ENCODE assay signal across 25 cellular contexts in genomic region chr1:177307771-177308170, GRCh38.
DNase-seq lines count a peak whose midpoint lies in the region; ATAC-seq, FAIRE-seq and TF ChIP-seq lines count a peak whose summit lies in the region.
"Had no signal": no experiment of that assay in that cellular context is flagged by ENCODE, and none has a peak within 500 bp of the region (broad histone marks: within the 10 kb centered on the region; RNA-seq: fewer than 3 reads in every experiment).

No MANE protein-coding gene starts in this region.

- no peaks in the 10 kb centered on the region for H3K36me3 Mint-ChIP-seq in activated T-cell treated with anti-CD3 and anti-CD28 coated beads, Interleukin-2, amount 50 U/mL, for 24 hours (ENCODE audit: low read depth)
- H3K36me3 Mint-ChIP-seq: CD8-positive, alpha-beta T cell; memory B cell had no signal

- no peaks in the 10 kb centered on the region for H3K27me3 ChIP-seq in bronchial epithelial cell (ENCODE audit: control insufficient read depth, insufficient read depth, low read length)
- H3K27me3 ChIP-seq: pancreas had no signal

- no peak for TF ChIP-seq CTCF in bronchial epithelial cell (IDR thresholded peaks at IDR 0.05; ENCODE audit: insufficient read depth, low read length, severe bottlenecking)
- no peak for TF ChIP-seq CTCF in foreskin fibroblast (IDR thresholded peaks at IDR 0.05; ENCODE audit: low read depth, low read length)

- DNase-seq in HCEC 1CT (peak; percentile 48), bronchial epithelial cell (ENCODE audit: low read depth) (peak; percentile 91), foreskin fibroblast (peak; percentile 41 to 60), NCI-H446 treated with DMSO at 0.1 percent for 48 hours (lab: John Stamatoyannopoulos, UW) (no peak)
- no peak for DNase-seq in activated T-cell treated with anti-CD3 and anti-CD28 coated beads, Interleukin-2, amount 50 U/mL, for 24 hours
- DNase-seq: activated CD4-positive, alpha-beta memory T cell treated with anti-CD3 and anti-CD28 coated beads, Interleukin-2, amount 10 ng/mL, durations not matched to agents 7 days and 5 days; activated CD4-positive, CD25-positive, alpha-beta regulatory T cell; amniotic stem cell; CD8-positive, alpha-beta T cell; esophagus squamous epithelium; H7; islet precursor cell; naive thymus-derived CD4-positive, alpha-beta T cell; NCI-H1092 treated with DMSO at 0.1 percent for 48 hours; NCI-H2081 treated with DMSO at 0.1 percent for 48 hours; NCI-H510A treated with DMSO at 0.1 percent for 48 hours; pancreas; right cardiac atrium; SK-N-SH had no signal

- H3K27ac Mint-ChIP-seq in activated T-cell treated with anti-CD3 and anti-CD28 coated beads, Interleukin-2, amount 50 U/mL, for 24 hours, result no peak overlapping the region
- H3K27ac Mint-ChIP-seq: activated CD4-positive, alpha-beta memory T cell treated with anti-CD3 and anti-CD28 coated beads, Interleukin-2, amount 10 ng/mL, durations not matched to agents 7 days and 5 days; CD8-positive, alpha-beta T cell; memory B cell; naive thymus-derived CD4-positive, alpha-beta T cell; T-helper 2 cell treated with Interferon-gamma antibody and Interleukin-4, amounts not matched to agents 5 μg/mL and 100 μg/mL, for 36 hours had no signal

- no peak overlapping the region for H3K4me3 Mint-ChIP-seq in activated T-cell treated with anti-CD3 and anti-CD28 coated beads, Interleukin-2, amount 50 U/mL, for 24 hours
- H3K4me3 Mint-ChIP-seq: activated CD4-positive, alpha-beta memory T cell treated with anti-CD3 and anti-CD28 coated beads, Interleukin-2, amount 10 ng/mL, durations not matched to agents 7 days and 5 days; CD8-positive, alpha-beta T cell; central memory CD8-positive, alpha-beta T cell; memory B cell; naive thymus-derived CD4-positive, alpha-beta T cell; T-helper 2 cell treated with Interferon-gamma antibody and Interleukin-4, amounts not matched to agents 5 μg/mL and 100 μg/mL, for 36 hours had no signal

- no peaks in the 10 kb centered on the region for H3K4me1 Mint-ChIP-seq in activated T-cell treated with anti-CD3 and anti-CD28 coated beads, Interleukin-2, amount 50 U/mL, for 24 hours (ENCODE audit: low read depth)
- H3K4me1 Mint-ChIP-seq: activated CD4-positive, alpha-beta memory T cell treated with anti-CD3 and anti-CD28 coated beads, Interleukin-2, amount 10 ng/mL, durations not matched to agents 7 days and 5 days; central memory CD8-positive, alpha-beta T cell; memory B cell; naive thymus-derived CD4-positive, alpha-beta T cell had no signal

- no peak for ATAC-seq in GM18519 (IDR thresholded peaks at IDR 0.05; ENCODE audit: low FRiP score, unreplicated experiment)
- ATAC-seq: CD8-positive, alpha-beta T cell; naive thymus-derived CD4-positive, alpha-beta T cell; pancreas; right cardiac atrium had no signal

- H3K4me3 ChIP-seq in bronchial epithelial cell (ENCODE audit: low read depth, low read length), result no peak overlapping the region
- no peak overlapping the region for H3K4me3 ChIP-seq in foreskin fibroblast (ENCODE audit: low read depth in 1 of 2, low read length in 2 of 2)
- H3K4me3 ChIP-seq: esophagus squamous epithelium, hepatocyte, pancreas had no signal

- no peaks in the 10 kb centered on the region for H3K36me3 ChIP-seq in bronchial epithelial cell (ENCODE audit: control insufficient read depth, insufficient read depth, low read length)
- H3K36me3 ChIP-seq: esophagus squamous epithelium, pancreas had no signal

- no peaks in the 10 kb centered on the region for H3K9me3 Mint-ChIP-seq in activated T-cell treated with anti-CD3 and anti-CD28 coated beads, Interleukin-2, amount 50 U/mL, for 24 hours
- H3K9me3 Mint-ChIP-seq: activated CD4-positive, alpha-beta memory T cell treated with anti-CD3 and anti-CD28 coated beads, Interleukin-2, amount 10 ng/mL, durations not matched to agents 7 days and 5 days; CD8-positive, alpha-beta T cell; memory B cell; T-helper 2 cell treated with Interferon-gamma antibody and Interleukin-4, amounts not matched to agents 5 μg/mL and 100 μg/mL, for 36 hours had no signal

- peak overlapping the region; percentile 90 for H3K27ac ChIP-seq in temporal lobe (ENCODE audit: low read depth, low read length)
- H3K27ac ChIP-seq: hepatocyte, pancreas had no signal

- no peaks in the 10 kb centered on the region for H3K27me3 Mint-ChIP-seq in activated T-cell treated with anti-CD3 and anti-CD28 coated beads, Interleukin-2, amount 50 U/mL, for 24 hours
- H3K27me3 Mint-ChIP-seq: activated CD4-positive, alpha-beta memory T cell treated with anti-CD3 and anti-CD28 coated beads, Interleukin-2, amount 10 ng/mL, durations not matched to agents 7 days and 5 days; central memory CD8-positive, alpha-beta T cell had no signal

- no peak for FAIRE-seq in bronchial epithelial cell (lab: Jason Lieb, UNC)
- FAIRE-seq: pancreas had no signal

Comparison
In these comparisons a context has a peak if more than half of its experiments do, and no peak if none do; other contexts are left out.
1. DNase-seq: peak in HCEC 1CT (single experiment), bronchial epithelial cell (single experiment) and foreskin fibroblast (2 of 2); none in NCI-H446 treated with DMSO at 0.1 percent for 48 hours (single experiment) and activated T-cell treated with anti-CD3 and anti-CD28 coated beads, Interleukin-2, amount 50 U/mL, for 24 hours (single experiment).